In the genomic region with DNA sequence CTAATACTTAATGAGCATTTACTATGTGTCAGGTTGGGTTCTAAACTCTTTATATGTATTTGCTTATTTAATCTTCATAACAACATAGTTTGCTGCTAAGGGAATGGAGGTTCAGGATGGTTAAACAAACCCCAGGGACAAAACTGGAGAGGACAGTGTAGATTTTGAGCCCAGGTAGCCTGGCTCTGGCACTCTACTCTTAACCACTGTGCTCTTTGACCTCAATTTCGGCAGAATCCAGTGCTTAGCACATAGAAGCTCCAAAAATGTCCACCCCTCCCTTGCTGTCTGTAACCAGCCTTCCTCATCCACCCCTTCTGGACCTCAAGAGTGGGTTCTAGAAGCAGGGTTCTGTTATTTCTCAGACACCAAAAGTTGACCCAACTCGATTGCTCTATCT, we compare ENCODE assay signal across 2 cellular contexts.
TF ChIP-seq lines count a peak whose summit lies in the region.

No MANE protein-coding gene starts in this region.

TF ChIP-seq in liver, 16 proteins besides CTCF, POLR2A, EP300 and RAD21 (continued from another document):
- TF ChIP-seq RXRA (IDR thresholded peaks at IDR 0.05) = peak; percentile 24 to 32
- TF ChIP-seq HNF4A (conservative IDR thresholded peaks at IDR 0.05) = peak; percentile 30 to 55

TF ChIP-seq in neural cell, 6 proteins besides CTCF, POLR2A, EP300 and RAD21 (continued from another document):
- TF ChIP-seq, protein P1, sequence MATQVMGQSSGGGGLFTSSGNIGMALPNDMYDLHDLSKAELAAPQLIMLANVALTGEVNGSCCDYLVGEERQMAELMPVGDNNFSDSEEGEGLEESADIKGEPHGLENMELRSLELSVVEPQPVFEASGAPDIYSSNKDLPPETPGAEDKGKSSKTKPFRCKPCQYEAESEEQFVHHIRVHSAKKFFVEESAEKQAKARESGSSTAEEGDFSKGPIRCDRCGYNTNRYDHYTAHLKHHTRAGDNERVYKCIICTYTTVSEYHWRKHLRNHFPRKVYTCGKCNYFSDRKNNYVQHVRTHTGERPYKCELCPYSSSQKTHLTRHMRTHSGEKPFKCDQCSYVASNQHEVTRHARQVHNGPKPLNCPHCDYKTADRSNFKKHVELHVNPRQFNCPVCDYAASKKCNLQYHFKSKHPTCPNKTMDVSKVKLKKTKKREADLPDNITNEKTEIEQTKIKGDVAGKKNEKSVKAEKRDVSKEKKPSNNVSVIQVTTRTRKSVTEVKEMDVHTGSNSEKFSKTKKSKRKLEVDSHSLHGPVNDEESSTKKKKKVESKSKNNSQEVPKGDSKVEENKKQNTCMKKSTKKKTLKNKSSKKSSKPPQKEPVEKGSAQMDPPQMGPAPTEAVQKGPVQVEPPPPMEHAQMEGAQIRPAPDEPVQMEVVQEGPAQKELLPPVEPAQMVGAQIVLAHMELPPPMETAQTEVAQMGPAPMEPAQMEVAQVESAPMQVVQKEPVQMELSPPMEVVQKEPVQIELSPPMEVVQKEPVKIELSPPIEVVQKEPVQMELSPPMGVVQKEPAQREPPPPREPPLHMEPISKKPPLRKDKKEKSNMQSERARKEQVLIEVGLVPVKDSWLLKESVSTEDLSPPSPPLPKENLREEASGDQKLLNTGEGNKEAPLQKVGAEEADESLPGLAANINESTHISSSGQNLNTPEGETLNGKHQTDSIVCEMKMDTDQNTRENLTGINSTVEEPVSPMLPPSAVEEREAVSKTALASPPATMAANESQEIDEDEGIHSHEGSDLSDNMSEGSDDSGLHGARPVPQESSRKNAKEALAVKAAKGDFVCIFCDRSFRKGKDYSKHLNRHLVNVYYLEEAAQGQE (IDR thresholded peaks at IDR 0.05; ENCODE audit: borderline replicate concordance) = no peak
- no peak for TF ChIP-seq POLR2AphosphoS5 (IDR thresholded peaks at IDR 0.05)
TF ChIP-seq in neural cell: peak in this region for 0.
